Comparison of ENCODE assay signal across 11 cellular contexts in the genomic region with DNA sequence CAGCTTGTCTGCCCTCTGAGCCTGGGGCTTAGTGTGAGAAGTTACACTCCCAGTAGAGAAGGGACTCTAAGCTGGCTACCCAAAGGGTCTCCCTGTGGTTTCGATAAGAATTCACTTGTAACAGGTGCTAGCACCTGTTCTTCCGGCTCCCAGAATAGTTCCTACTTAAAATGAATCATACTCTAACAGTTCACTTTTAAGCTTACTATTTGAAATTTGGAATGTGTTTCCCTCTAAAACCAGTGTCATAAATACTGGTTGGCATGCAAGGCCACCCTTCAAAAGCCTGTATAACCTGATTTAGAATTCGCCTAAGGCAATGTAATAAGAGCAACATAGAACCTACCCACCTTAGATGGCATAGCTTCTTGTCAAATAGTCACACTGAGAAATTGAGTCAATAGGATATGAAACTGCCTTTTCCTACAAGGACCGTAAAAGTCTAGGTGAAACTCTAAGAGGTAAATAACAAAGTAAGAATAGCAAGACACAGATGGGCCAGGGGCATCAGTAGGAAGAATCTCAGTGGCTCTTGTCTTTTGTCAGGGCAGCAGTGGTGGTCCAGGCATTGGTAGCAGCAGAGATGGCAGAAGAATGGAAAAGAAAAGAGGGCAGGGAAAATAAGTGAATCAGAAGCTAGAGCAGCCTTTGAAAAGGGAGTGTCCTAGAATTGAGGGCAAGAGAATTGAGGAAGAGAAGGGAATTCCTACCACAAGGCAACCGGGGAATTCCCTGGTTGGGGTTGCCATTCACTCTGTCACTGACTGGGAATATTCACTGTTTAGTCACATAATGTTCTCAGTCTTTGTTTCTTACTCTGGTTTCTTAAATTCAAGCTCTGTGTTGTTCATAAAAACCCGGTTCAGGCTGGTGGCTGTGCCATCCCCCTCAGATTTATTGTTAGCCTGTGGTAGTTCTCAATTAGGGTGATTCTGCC.
A peak's percentile ranks its signal among the peaks of the same experiment; 100 is the strongest.
DNase-seq lines count a peak whose midpoint lies in the region; ATAC-seq, FAIRE-seq and TF ChIP-seq lines count a peak whose summit lies in the region.
"Had no signal": no experiment of that assay in that cellular context is flagged by ENCODE, and none has a peak within 500 bp of the region (broad histone marks: within the 10 kb centered on the region; RNA-seq: fewer than 3 reads in every experiment).

No MANE protein-coding gene starts in this region.

- no peaks in the 10 kb centered on the region for H3F3A ChIP-seq in OCI-LY1 (ENCODE audit: insufficient read depth, low read length)

- no peak overlapping the region for H3K4me3 Mint-ChIP-seq in chondrocyte (ENCODE audit: unreplicated experiment)

- DNase-seq in NCI-H82 (lab: John Stamatoyannopoulos, UW) = peak; percentile 51
- DNase-seq in NCI-H82 treated with DMSO at 0.1 percent for 48 hours (lab: John Stamatoyannopoulos, UW; ENCODE audit: unreplicated experiment) = no peak
- DNase-seq in chondrocyte (ENCODE audit: low spot score) = no peak
- no peak for DNase-seq in pancreas
- DNase-seq in COR-L47 (lab: John Stamatoyannopoulos, UW) = no peak
- no peak for DNase-seq in NCI-H69 (lab: John Stamatoyannopoulos, UW)
- DNase-seq: NCI-H1417 treated with DMSO at 0.1 percent for 48 hours had no signal

- intact Hi-C loops in pancreas (cut with DNase I) = no loop called here

- H3K79me2 ChIP-seq in OCI-LY1 (ENCODE audit: insufficient read depth, low read length) = peaks cover 5% of the 10 kb centered on the region

- peaks cover 98% of the 10 kb centered on the region for H3K4me1 ChIP-seq in OCI-LY1 (ENCODE audit: insufficient read depth, low read length, severe bottlenecking)
- H3K4me1 ChIP-seq in pancreas = peaks cover 6 to 36% (median 21%) of the 10 kb centered on the region in 3 donors

- H3K9ac ChIP-seq in OCI-LY1 (ENCODE audit: low read length) = no peak overlapping the region

- H3K27ac ChIP-seq in OCI-LY1 (ENCODE audit: low read depth, low read length, poor library complexity, severe bottlenecking) = peak overlapping the region; percentile 98
- peak overlapping the region in 2 of 4 donors; percentile 6 to 45 for H3K27ac ChIP-seq in pancreas

- peaks cover 36% of the 10 kb centered on the region for H3K4me1 Mint-ChIP-seq in chondrocyte (ENCODE audit: low read depth)

- no peaks in the 10 kb centered on the region for H4K20me1 ChIP-seq in OCI-LY1 (ENCODE audit: insufficient read depth, low read length)

- no peaks in the 10 kb centered on the region for H3K36me3 ChIP-seq in OCI-LY1 (ENCODE audit: insufficient read depth, low read length)
- H3K36me3 ChIP-seq in pancreas = no peaks in the 10 kb centered on the region

- H3K9me2 ChIP-seq in OCI-LY1 (ENCODE audit: low read depth, low read length) = no peaks in the 10 kb centered on the region

- H3K9me3 ChIP-seq in OCI-LY1 (ENCODE audit: low read length) (no peaks in the 10 kb centered on the region), pancreas (no peaks in the 10 kb centered on the region)

- FAIRE-seq in pancreas (lab: Jason Lieb, UNC) = no peak
- FAIRE-seq: A204.1, islet of Langerhans had no signal

- H3K4me3 ChIP-seq in OCI-LY1 (ENCODE audit: low read depth, low read length, poor library complexity, severe bottlenecking) (no peak overlapping the region), pancreas (no peak overlapping the region)

- peak overlapping the region; percentile 0; the same call in 1 of the 2 replicates for H3K4me2 ChIP-seq in OCI-LY1 (ENCODE audit: low read length)

- H3K27me3 Mint-ChIP-seq in chondrocyte (ENCODE audit: low read depth) = no peaks in the 10 kb centered on the region

- no peaks in the 10 kb centered on the region for H3K36me3 Mint-ChIP-seq in chondrocyte (ENCODE audit: low read depth)

- peak in 3 of 4 donors; percentile 33 to 59 (median 45) for ATAC-seq in pancreas
- no peak for ATAC-seq in HG03097 (IDR thresholded peaks at IDR 0.05; ENCODE audit: low FRiP score, unreplicated experiment)

- H2AFZ ChIP-seq in OCI-LY1 (ENCODE audit: low read length) = no peak overlapping the region

- H3K9me3 Mint-ChIP-seq in chondrocyte (ENCODE audit: low read depth) = no peaks in the 10 kb centered on the region

- H3K27ac Mint-ChIP-seq in chondrocyte (ENCODE audit: unreplicated experiment) = peak overlapping the region; percentile 25

- no peak for TF ChIP-seq CTCF in OCI-LY1 (IDR thresholded peaks at IDR 0.05; ENCODE audit: low read length)
- TF ChIP-seq CTCF in chondrocyte (IDR thresholded peaks at IDR 0.05) = no peak
- TF ChIP-seq CTCF in pancreas (IDR thresholded peaks at IDR 0.05) = no peak

- WGBS in pancreas, 2 donors = 82 to 84% methylated on average over 6 of the region's 6 CpGs

- H3K27me3 ChIP-seq in OCI-LY1 (ENCODE audit: insufficient read depth, low read length) (no peaks in the 10 kb centered on the region), pancreas (no peaks in the 10 kb centered on the region)
